9 cellular contexts compared by ENCODE assay signal in the genomic region with DNA sequence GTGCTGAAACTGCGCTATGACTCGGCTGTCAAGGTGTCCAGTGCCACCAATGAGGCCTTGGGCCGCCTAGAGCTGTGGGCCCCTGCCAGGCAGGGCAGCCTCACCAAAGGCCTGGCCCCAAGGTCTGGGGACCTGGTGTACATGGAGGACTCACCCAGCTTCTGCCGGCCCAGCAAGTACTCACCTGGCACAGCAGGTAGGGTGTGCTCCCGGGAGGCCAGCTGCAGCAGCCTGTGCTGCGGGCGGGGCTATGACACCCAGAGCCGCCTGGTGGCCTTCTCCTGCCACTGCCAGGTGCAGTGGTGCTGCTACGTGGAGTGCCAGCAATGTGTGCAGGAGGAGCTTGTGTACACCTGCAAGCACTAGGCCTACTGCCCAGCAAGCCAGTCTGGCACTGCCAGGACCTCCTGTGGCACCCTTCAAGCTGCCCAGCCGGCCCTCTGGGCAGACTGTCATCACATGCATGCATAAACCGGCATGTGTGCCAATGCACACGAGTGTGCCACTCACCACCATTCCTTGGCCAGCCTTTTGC. TPM values are rescaled to one million over a fixed set of nuclear protein-coding genes. Genes with fewer than 3 reads are reported as not detected.
DNase-seq lines count a peak whose midpoint lies in the region; ATAC-seq and TF ChIP-seq lines count a peak whose summit lies in the region.
"Had no signal": no experiment of that assay in that cellular context is flagged by ENCODE, and none has a peak within 500 bp of the region (broad histone marks: within the 10 kb centered on the region; RNA-seq: fewer than 3 reads in every experiment).

No MANE protein-coding gene starts in this region.

- H3K4me3 ChIP-seq in Peyer's patch: no peak overlapping the region

- H3K36me3 ChIP-seq in Peyer's patch: no peaks in the 10 kb centered on the region

- TF ChIP-seq POLR2A in Peyer's patch (IDR thresholded peaks at IDR 0.05): peak in 1 of 2 donors; percentile 37

- DNase-seq in D341Med (ENCODE audit: low spot score): peak; percentile 78
- peak; percentile 73 for DNase-seq in HPDE6-E6E7 (ENCODE audit: extremely low spot score)
- DNase-seq in Peyer's patch: peak in 2 of 3 donors; percentile 85 to 89
- peak; percentile 39 for DNase-seq in kidney tubule cell (ENCODE audit: low spot score)
- no peak for DNase-seq in inferior parietal cortex (ENCODE audit: extremely low spot score)
- no peak for DNase-seq in stimulated activated naive CD4-positive, alpha-beta T cell (lab: John Stamatoyannopoulos, UW)
- DNase-seq in activated CD4-positive, CD25-positive, alpha-beta regulatory T cell (lab: John Stamatoyannopoulos, UW): no peak
- DNase-seq: IMR-90 had no signal

- H3K27me3 ChIP-seq in Peyer's patch: no peaks in the 10 kb centered on the region

- H3K4me1 ChIP-seq in Peyer's patch: peaks cover 0 to 2% (median 0%) of the 10 kb centered on the region in 4 donors

- no peak for ATAC-seq in HG02642 (IDR thresholded peaks at IDR 0.05; ENCODE audit: poor library complexity, unreplicated experiment)

- no peaks in the 10 kb centered on the region for H3K9me3 ChIP-seq in Peyer's patch

- peak in 4 of 6 experiments; percentile 47 to 98 (median 92) for TF ChIP-seq CTCF in Peyer's patch (IDR thresholded peaks at IDR 0.05)

- H3K27ac ChIP-seq in Peyer's patch: peak overlapping the region in 1 of 4 donors; percentile 52

RNA-seq across cellular contexts. Expression of gene WNT9B, which starts 25.0 kb away (rescaled TPM):
- total RNA-seq in Peyer's patch: under 1 TPM in 1 of 4 donors, not detected in 3; 0.67 TPM
- total RNA-seq: IMR-90 had no signal

RNA-seq across cellular contexts. Expression of gene GOSR2, which starts 46.5 kb away (rescaled TPM):
- total RNA-seq in Peyer's patch: 100 to 1,000 TPM in 3 of 4 donors, 10 to 100 TPM in 1; 77.6 to 148 (median 121) TPM

RNA-seq across cellular contexts. Expression of gene WNT3, which starts 57.9 kb away (rescaled TPM):
- total RNA-seq in Peyer's patch: 10 to 100 TPM in 1 of 4 donors, 1 to 10 TPM in 2, under 1 TPM in 1; 0.83 to 10.1 (median 6.5) TPM

Comparison
In these comparisons a context has a peak if more than half of its experiments do, and no peak if none do; other contexts are left out.
1. DNase-seq: peak in D341Med (single experiment), HPDE6-E6E7 (single experiment), Peyer's patch (2 of 3) and kidney tubule cell (single experiment); none in inferior parietal cortex (single experiment), stimulated activated naive CD4-positive, alpha-beta T cell (0 of 6) and activated CD4-positive, CD25-positive, alpha-beta regulatory T cell (0 of 4).